ENCODE assay signal across 28 cellular contexts in genomic region chr3:103510760-103511159, GRCh38.
"Had no signal": no experiment of that assay in that cellular context is flagged by ENCODE, and none has a peak within 500 bp of the region (broad histone marks: within the 10 kb centered on the region; RNA-seq: fewer than 3 reads in every experiment).

No MANE protein-coding gene starts in this region.

- H3K9me3 ChIP-seq: suprapubic skin, testis, thoracic aorta, thyroid gland, tibial artery, transverse colon, upper lobe of right lung, uterus, vagina had no signal

- H3K27ac ChIP-seq: stomach, suprapubic skin, testis, thoracic aorta, thyroid gland, tibial artery, tibial nerve, transverse colon, upper lobe of left lung, upper lobe of right lung, uterus, vagina had no signal

- H3K4me3 Mint-ChIP-seq: stimulated activated effector memory CD8-positive, alpha-beta T cell treated with anti-CD3 and anti-CD28 coated beads, Interleukin-12 subunit alpha, Interleukin-12 subunit beta, amount 100 ng/mL, for 72 hours; stimulated activated memory B cell treated with anti-CD40 and anti-IgM and Interleukin-4, amounts not matched to agents 10 μg/mL and 1 μg/mL and 100 μg/mL, for 72 hours; stimulated activated naive B cell treated with anti-CD40 and anti-IgM and Interleukin-4, amounts not matched to agents 10 μg/mL and 1 μg/mL and 100 μg/mL, for 72 hours; stimulated activated naive CD8-positive, alpha-beta T cell treated with anti-CD3 and anti-CD28 coated beads, Interleukin-15, amount 100 ng/mL, for 72 hours; stimulated activated naive CD8-positive, alpha-beta T cell treated with anti-CD3 and anti-CD28 coated beads, Interleukin-15, Interleukin-2, amounts not matched to agents 100 ng/mL and 50 ng/mL, for 24 hours; type B pancreatic cell had no signal

- H3K9me3 Mint-ChIP-seq: type B pancreatic cell had no signal

- H3K27ac Mint-ChIP-seq: stimulated activated effector memory CD8-positive, alpha-beta T cell treated with anti-CD3 and anti-CD28 coated beads, Interleukin-12 subunit alpha, Interleukin-12 subunit beta, amount 100 ng/mL, for 72 hours; stimulated activated memory B cell treated with anti-CD40 and anti-IgM and Interleukin-4, amounts not matched to agents 10 μg/mL and 1 μg/mL and 100 μg/mL, for 72 hours; stimulated activated naive B cell treated with anti-CD40 and anti-IgM and Interleukin-4, amounts not matched to agents 10 μg/mL and 1 μg/mL and 100 μg/mL, for 72 hours; stimulated activated naive CD8-positive, alpha-beta T cell treated with anti-CD3 and anti-CD28 coated beads, Interleukin-15, amount 100 ng/mL, for 72 hours; stimulated activated naive CD8-positive, alpha-beta T cell treated with anti-CD3 and anti-CD28 coated beads, Interleukin-15, Interleukin-2, amounts not matched to agents 100 ng/mL and 50 ng/mL, for 24 hours; type B pancreatic cell had no signal

- DNase-seq: stimulated activated CD4-positive, alpha-beta T cell treated with anti-CD3 and anti-CD28 coated beads, Interleukin-2, amount 100 ng/mL, for 48 hours; stimulated activated CD4-positive, alpha-beta T cell treated with anti-CD3 and anti-CD28 coated beads, Interleukin-4, amount 100 ng/mL, for 1 hour; stimulated activated CD4-positive, alpha-beta T cell treated with anti-CD3 and anti-CD28 coated beads, Interleukin-4, amount 100 ng/mL, for 24 hours; stimulated activated CD4-positive, alpha-beta T cell treated with anti-CD3 and anti-CD28 coated beads, Interleukin-4, amount 100 ng/mL, for 4 hours; stimulated activated CD8-positive, alpha-beta memory T cell treated with anti-CD3 and anti-CD28 coated beads, Interleukin-4, amount 100 ng/mL, for 48 hours; stimulated activated naive B cell treated with anti-CD40 and anti-IgM and Interleukin-4, amounts not matched to agents 10 μg/mL and 1 μg/mL and 100 μg/mL, for 72 hours; stimulated activated naive CD4-positive, alpha-beta T cell; stimulated activated naive CD4-positive, alpha-beta T cell treated with Interleukin-2 at 50 U/mL for 16 hours; stimulated activated naive CD8-positive, alpha-beta T cell treated with anti-CD3 and anti-CD28 coated beads, Interleukin-15, amount 100 ng/mL, for 72 hours; stimulated activated naive CD8-positive, alpha-beta T cell treated with anti-CD3 and anti-CD28 coated beads, Interleukin-15, Interleukin-2, amounts not matched to agents 100 U/mL and 50 U/mL, for 24 hours; stomach; substantia nigra; testis; thyroid gland; tibial artery; transverse colon; trophoblast cell; upper lobe of left lung; upper lobe of right lung; uterus had no signal

- H3K36me3 Mint-ChIP-seq: stimulated activated effector memory CD8-positive, alpha-beta T cell treated with anti-CD3 and anti-CD28 coated beads, Interleukin-12 subunit alpha, Interleukin-12 subunit beta, amount 100 ng/mL, for 72 hours; stimulated activated memory B cell treated with anti-CD40 and anti-IgM and Interleukin-4, amounts not matched to agents 10 μg/mL and 1 μg/mL and 100 μg/mL, for 72 hours; stimulated activated naive B cell treated with anti-CD40 and anti-IgM and Interleukin-4, amounts not matched to agents 10 μg/mL and 1 μg/mL and 100 μg/mL, for 72 hours; type B pancreatic cell had no signal

- H3K36me3 ChIP-seq: stomach, suprapubic skin, thoracic aorta, thyroid gland, tibial artery, tibial nerve, transverse colon, upper lobe of left lung, upper lobe of right lung, uterus, vagina had no signal

- ATAC-seq: stimulated activated effector memory CD8-positive, alpha-beta T cell treated with anti-CD3 and anti-CD28 coated beads, Interleukin-12 subunit alpha, Interleukin-12 subunit beta, amount 100 ng/mL, for 72 hours; stimulated activated memory B cell treated with anti-CD40 and anti-IgM and Interleukin-4, amounts not matched to agents 10 μg/mL and 1 μg/mL and 100 μg/mL, for 72 hours; stimulated activated naive B cell treated with anti-CD40 and anti-IgM and Interleukin-4, amounts not matched to agents 10 μg/mL and 1 μg/mL and 100 μg/mL, for 72 hours; stimulated activated naive CD8-positive, alpha-beta T cell treated with anti-CD3 and anti-CD28 coated beads, Interleukin-15, amount 100 ng/mL, for 72 hours; stimulated activated naive CD8-positive, alpha-beta T cell treated with anti-CD3 and anti-CD28 coated beads, Interleukin-15, Interleukin-2, amounts not matched to agents 100 U/mL and 50 U/mL, for 24 hours; upper lobe of right lung had no signal

- H3K4me3 ChIP-seq: stomach, suprapubic skin, testis, thoracic aorta, thyroid gland, tibial artery, tibial nerve, transverse colon, upper lobe of left lung, upper lobe of right lung, uterus, vagina had no signal

- H3K27me3 Mint-ChIP-seq: stimulated activated memory B cell treated with anti-CD40 and anti-IgM and Interleukin-4, amounts not matched to agents 10 μg/mL and 1 μg/mL and 100 μg/mL, for 72 hours; stimulated activated naive B cell treated with anti-CD40 and anti-IgM and Interleukin-4, amounts not matched to agents 10 μg/mL and 1 μg/mL and 100 μg/mL, for 72 hours; stimulated activated naive CD8-positive, alpha-beta T cell treated with anti-CD3 and anti-CD28 coated beads, Interleukin-15, amount 100 ng/mL, for 72 hours; stimulated activated naive CD8-positive, alpha-beta T cell treated with anti-CD3 and anti-CD28 coated beads, Interleukin-15, Interleukin-2, amounts not matched to agents 100 ng/mL and 50 ng/mL, for 24 hours; type B pancreatic cell had no signal

- H3K27me3 ChIP-seq: stomach, suprapubic skin, testis, thyroid gland, tibial artery, tibial nerve, transverse colon, upper lobe of left lung, upper lobe of right lung, uterus, vagina had no signal

- H3K4me1 Mint-ChIP-seq: stimulated activated effector memory CD8-positive, alpha-beta T cell treated with anti-CD3 and anti-CD28 coated beads, Interleukin-12 subunit alpha, Interleukin-12 subunit beta, amount 100 ng/mL, for 72 hours; stimulated activated memory B cell treated with anti-CD40 and anti-IgM and Interleukin-4, amounts not matched to agents 10 μg/mL and 1 μg/mL and 100 μg/mL, for 72 hours; stimulated activated naive B cell treated with anti-CD40 and anti-IgM and Interleukin-4, amounts not matched to agents 10 μg/mL and 1 μg/mL and 100 μg/mL, for 72 hours; stimulated activated naive CD8-positive, alpha-beta T cell treated with anti-CD3 and anti-CD28 coated beads, Interleukin-15, amount 100 ng/mL, for 72 hours had no signal
